8 cellular contexts compared by ENCODE assay signal in the genomic region with DNA sequence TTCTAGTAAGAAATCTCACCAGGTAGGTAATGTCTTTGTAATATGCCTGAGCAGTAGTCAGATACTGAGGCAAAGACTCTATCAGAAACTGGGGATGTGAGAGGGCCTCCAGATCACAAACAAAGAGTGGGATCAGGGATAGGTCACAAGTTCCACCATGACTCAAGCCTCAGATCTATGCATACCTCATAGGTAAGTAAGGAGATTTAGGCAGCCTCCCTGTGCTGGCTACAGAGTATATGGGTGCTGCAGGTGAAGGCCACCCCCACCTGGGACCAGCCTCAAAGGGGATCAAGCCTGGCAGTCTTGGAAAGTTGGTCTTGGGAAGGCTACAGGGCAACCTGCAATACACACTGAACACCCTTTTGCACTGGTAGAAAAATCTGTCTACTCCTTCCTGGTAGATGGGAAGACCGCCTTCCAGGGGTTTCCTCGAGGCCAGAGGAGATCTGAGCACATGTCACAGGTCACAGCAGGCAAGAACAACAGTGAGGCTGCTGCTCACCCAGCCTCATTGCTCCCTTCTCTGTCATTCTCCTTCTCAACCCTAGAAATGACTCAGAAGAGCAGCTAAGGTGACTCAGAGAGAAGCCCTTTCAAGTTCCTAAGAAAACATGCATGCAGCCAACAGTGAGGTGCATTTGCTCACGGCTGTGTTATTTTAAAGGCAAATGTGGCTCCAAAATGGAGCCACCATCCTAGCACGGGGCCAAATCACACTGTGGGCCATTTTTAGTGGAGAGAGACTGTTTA.
A peak's percentile ranks its signal among the peaks of the same experiment; 100 is the strongest.
DNase-seq lines count a peak whose midpoint lies in the region; FAIRE-seq and TF ChIP-seq lines count a peak whose summit lies in the region.

No MANE protein-coding gene starts in this region.

- DNase-seq in AG09309 (ENCODE audit: low read depth) (peak; percentile 52), GM20000 (ENCODE audit: low spot score) (peak; percentile 14), RCC 7860 (ENCODE audit: low spot score) (peak; percentile 87), glomerular endothelial cell (ENCODE audit: extremely low read depth, low read depth, low spot score) (peak; percentile 14), NCI-H345 (lab: John Stamatoyannopoulos, UW) (no peak), GM19239 (ENCODE audit: insufficient read length, low spot score) (no peak), frontal cortex (ENCODE audit: low spot score in 2 of 2) (no peak), midbrain (lab: John Stamatoyannopoulos, UW) (no peak)

- TF ChIP-seq CTCF in AG09309 (IDR thresholded peaks at IDR 0.05; ENCODE audit: control insufficient read depth, insufficient read depth, low read depth, low read length, missing control alignments): no peak
- TF ChIP-seq CTCF in GM20000 (IDR thresholded peaks at IDR 0.05; ENCODE audit: extremely low read depth, missing control alignments): no peak

- no peak overlapping the region for H3K4me3 ChIP-seq in AG09309 (ENCODE audit: control insufficient read depth, low read depth, low read length)

- FAIRE-seq in RCC 7860 (lab: Jason Lieb, UNC) (peak; percentile 75), GM19239 (lab: Jason Lieb, UNC) (no peak), frontal cortex (lab: Jason Lieb, UNC) (no peak)

Comparison
In these comparisons a context has a peak if more than half of its experiments do, and no peak if none do; other contexts are left out.
1. DNase-seq: peak in AG09309 (single experiment), GM20000 (single experiment), RCC 7860 (single experiment) and glomerular endothelial cell (single experiment); none in NCI-H345 (single experiment), GM19239 (single experiment), frontal cortex (0 of 2) and midbrain (single experiment).